In genomic region chr15:83631534-83631933, GRCh38 we compare ENCODE assay signal across 6 cellular contexts.
"Had no signal": no experiment of that assay in that cellular context is flagged by ENCODE, and none has a peak within 500 bp of the region (broad histone marks: within the 10 kb centered on the region; RNA-seq: fewer than 3 reads in every experiment).

No MANE protein-coding gene starts in this region.

- H3K4me3 ChIP-seq: K562 had no signal

- H3K27ac ChIP-seq: HL-60, KMS-11 had no signal

- DNase-seq: IMR-90, KBM-7, KG1 had no signal
